In the genomic region with DNA sequence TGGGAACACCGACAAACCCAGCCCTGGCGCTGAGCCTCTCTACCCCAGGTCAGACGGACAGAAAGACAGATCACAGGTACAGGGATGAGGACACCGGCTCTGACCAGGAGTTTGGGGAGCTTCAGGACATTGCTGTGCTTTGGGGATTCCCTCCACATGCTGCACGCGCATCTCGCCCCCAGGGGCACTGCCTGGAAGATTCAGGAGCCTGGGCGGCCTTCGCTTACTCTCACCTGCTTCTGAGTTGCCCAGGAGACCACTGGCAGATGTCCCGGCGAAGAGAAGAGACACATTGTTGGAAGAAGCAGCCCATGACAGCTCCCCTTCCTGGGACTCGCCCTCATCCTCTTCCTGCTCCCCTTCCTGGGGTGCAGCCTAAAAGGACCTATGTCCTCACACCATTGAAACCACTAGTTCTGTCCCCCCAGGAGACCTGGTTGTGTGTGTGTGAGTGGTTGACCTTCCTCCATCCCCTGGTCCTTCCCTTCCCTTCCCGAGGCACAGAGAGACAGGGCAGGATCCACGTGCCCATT, we compare ENCODE assay signal across 20 cellular contexts.
"Had no signal": no experiment of that assay in that cellular context is flagged by ENCODE, and none has a peak within 500 bp of the region (broad histone marks: within the 10 kb centered on the region; RNA-seq: fewer than 3 reads in every experiment).

No MANE protein-coding gene starts in this region.

- H3K9me3 ChIP-seq: ascending aorta, breast epithelium, esophagus squamous epithelium, neutrophil, suprapubic skin, transverse colon, vagina had no signal

- H2AFZ ChIP-seq: parathyroid adenoma had no signal

- H3K4me3 Mint-ChIP-seq: activated T-cell treated with anti-CD3 and anti-CD28 coated beads, Interleukin-2, amount 50 U/mL, for 72 hours; natural killer cell treated with Interleukin-12 subunit alpha and Interleukin-12 subunit beta and Interleukin-15 and Interleukin-18, amount 100 ng/mL, for 72 hours; stimulated activated naive CD8-positive, alpha-beta T cell treated with anti-CD3 and anti-CD28 coated beads, Interleukin-15, Interleukin-2, amounts not matched to agents 100 ng/mL and 50 ng/mL, for 24 hours had no signal

- H3K4me1 ChIP-seq: ascending aorta, breast epithelium, transverse colon had no signal

- ATAC-seq: activated CD4-positive, CD25-positive, alpha-beta regulatory T cell treated with anti-CD3 and anti-CD28 coated beads, Interleukin-2, amount 50 U/mL, for 24 hours; activated T-cell treated with anti-CD3 and anti-CD28 coated beads, Interleukin-2, amount 50 U/mL, for 72 hours; natural killer cell treated with Interleukin-12 subunit alpha and Interleukin-12 subunit beta and Interleukin-15 and Interleukin-18, amount 100 ng/mL, for 72 hours had no signal

- H3K27me3 ChIP-seq: ascending aorta, breast epithelium, esophagus squamous epithelium, neutrophil, suprapubic skin, transverse colon, vagina had no signal

- H3K27me3 Mint-ChIP-seq: stimulated activated naive CD8-positive, alpha-beta T cell treated with anti-CD3 and anti-CD28 coated beads, Interleukin-15, Interleukin-2, amounts not matched to agents 100 ng/mL and 50 ng/mL, for 24 hours had no signal

- H3K9me3 Mint-ChIP-seq: activated T-cell treated with anti-CD3 and anti-CD28 coated beads, Interleukin-2, amount 50 U/mL, for 72 hours; natural killer cell treated with Interleukin-12 subunit alpha and Interleukin-12 subunit beta and Interleukin-15 and Interleukin-18, amount 100 ng/mL, for 72 hours; stimulated activated naive CD8-positive, alpha-beta T cell treated with anti-CD3 and anti-CD28 coated beads, Interleukin-15, Interleukin-2, amounts not matched to agents 100 ng/mL and 50 ng/mL, for 24 hours had no signal

- DNase-seq: activated effector memory CD4-positive, alpha-beta T cell treated with anti-CD3 and anti-CD28 coated beads, Interleukin-2, amount 50 U/mL, for 16 hours; activated naive CD4-positive, alpha-beta T cell treated with anti-CD3 and anti-CD28 coated beads, Interleukin-2, amount 50 U/mL, for 16 hours; activated T-cell treated with anti-CD3 and anti-CD28 coated beads, Interleukin-2, amount 50 U/mL, for 72 hours; cerebellar nuclear complex; cortex of kidney; effector CD4-positive, alpha-beta T cell; esophagus squamous epithelium; retina; T-helper 1 cell; T-helper 9 cell; transverse colon had no signal

- H3K9ac ChIP-seq: parathyroid adenoma had no signal

- H3K27ac Mint-ChIP-seq: activated T-cell treated with anti-CD3 and anti-CD28 coated beads, Interleukin-2, amount 50 U/mL, for 72 hours; natural killer cell treated with Interleukin-12 subunit alpha and Interleukin-12 subunit beta and Interleukin-15 and Interleukin-18, amount 100 ng/mL, for 72 hours; stimulated activated naive CD8-positive, alpha-beta T cell treated with anti-CD3 and anti-CD28 coated beads, Interleukin-15, Interleukin-2, amounts not matched to agents 100 ng/mL and 50 ng/mL, for 24 hours had no signal

- H3K36me3 Mint-ChIP-seq: natural killer cell treated with Interleukin-12 subunit alpha and Interleukin-12 subunit beta and Interleukin-15 and Interleukin-18, amount 100 ng/mL, for 72 hours had no signal

- H3K27ac ChIP-seq: ascending aorta, breast epithelium, esophagus squamous epithelium, neutrophil, parathyroid adenoma, suprapubic skin, transverse colon, vagina had no signal

- H3K4me3 ChIP-seq: ascending aorta, breast epithelium, esophagus squamous epithelium, suprapubic skin, transverse colon, vagina had no signal

- H3K36me3 ChIP-seq: breast epithelium had no signal
